In the genomic region with DNA sequence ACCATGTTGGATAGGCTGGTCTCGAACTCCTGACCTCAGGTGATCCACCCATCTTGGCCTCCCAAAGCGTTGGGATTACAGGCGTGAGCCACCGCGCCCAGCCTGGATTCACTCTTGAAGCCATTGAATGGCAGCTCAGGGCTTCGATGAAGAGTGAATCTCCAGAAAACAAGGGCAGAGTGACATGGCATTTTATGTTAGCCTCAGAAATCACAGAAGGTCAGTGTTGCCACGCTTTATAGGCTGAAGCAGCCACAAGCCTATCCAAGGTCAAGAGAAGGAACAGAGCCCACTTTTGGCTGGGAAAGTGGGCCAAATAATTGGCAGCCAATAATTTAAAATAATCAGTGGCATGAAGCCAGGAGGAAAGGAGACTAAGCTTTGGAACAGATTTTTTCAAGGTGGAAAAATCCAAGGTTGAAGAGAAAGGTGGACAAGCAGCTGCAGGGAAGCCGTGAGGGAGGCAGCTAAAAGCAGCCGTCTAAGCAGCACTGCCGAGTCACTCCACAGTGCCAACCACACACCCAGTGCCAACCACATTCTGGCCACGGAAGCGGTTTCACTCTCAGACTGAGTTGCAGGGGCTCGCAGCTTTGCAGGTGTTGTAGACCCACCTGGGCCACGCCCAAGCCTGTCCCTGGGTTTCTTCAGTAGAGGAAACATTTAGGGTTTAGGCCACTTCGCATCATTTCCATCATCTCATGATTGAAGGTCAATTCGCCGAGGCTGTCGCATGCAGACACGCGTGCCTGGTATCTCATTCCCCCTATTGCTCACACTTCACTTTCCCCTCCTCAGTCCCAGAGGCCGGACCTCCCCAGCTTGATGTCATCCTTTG, we compare ENCODE assay signal across 12 cellular contexts. TPM values are rescaled to one million over a fixed set of nuclear protein-coding genes. Genes with fewer than 3 reads are reported as not detected.
DNase-seq lines count a peak whose midpoint lies in the region; ATAC-seq and TF ChIP-seq lines count a peak whose summit lies in the region.
"Had no signal": no experiment of that assay in that cellular context is flagged by ENCODE, and none has a peak within 500 bp of the region (broad histone marks: within the 10 kb centered on the region; RNA-seq: fewer than 3 reads in every experiment).

No MANE protein-coding gene starts in this region.

- no peak for TF ChIP-seq POLR2A in transverse colon (IDR thresholded peaks at IDR 0.05)

- intact Hi-C loops in transverse colon (cut with DNase I; ENCODE audit: low total_unique reads): no loop called here

- WGBS in transverse colon (ENCODE audit: low coverage in 1 of 2), 2 donors: 80 to 82% methylated on average over 13 to 21 of the region's 21 CpGs

- H3K9me3 ChIP-seq in transverse colon: no peaks in the 10 kb centered on the region
- H3K9me3 ChIP-seq: A549 had no signal

- no peak overlapping the region for H3K27ac Mint-ChIP-seq in activated T-helper 17 cell treated with anti-CD3 and anti-CD28 coated beads, Interleukin-2, amount 50 U/mL, for 72 hours
- H3K27ac Mint-ChIP-seq in nephron progenitor cell: peak overlapping the region; percentile 44
- H3K27ac Mint-ChIP-seq: dendritic cell treated with granulocyte-macrophage colony-stimulating factor and Interleukin-4, amounts not matched to agents 40 ng/mL and 50 ng/mL, for 4 days had no signal

- ATAC-seq in activated T-helper 17 cell treated with anti-CD3 and anti-CD28 coated beads, Interleukin-2, amount 50 U/mL, for 72 hours (replicated peaks): peak; percentile 94
- no peak for ATAC-seq in HG02938 (IDR thresholded peaks at IDR 0.05; ENCODE audit: unreplicated experiment)

- TF ChIP-seq CTCF in nephron progenitor cell (IDR thresholded peaks at IDR 0.05): no peak
- no peak for TF ChIP-seq CTCF in transverse colon (IDR thresholded peaks at IDR 0.05)

- H3K4me3 Mint-ChIP-seq in activated T-helper 17 cell treated with anti-CD3 and anti-CD28 coated beads, Interleukin-2, amount 50 U/mL, for 72 hours: no peak overlapping the region
- no peak overlapping the region for H3K4me3 Mint-ChIP-seq in nephron progenitor cell
- H3K4me3 Mint-ChIP-seq: dendritic cell treated with granulocyte-macrophage colony-stimulating factor and Interleukin-4, amounts not matched to agents 40 ng/mL and 50 ng/mL, for 4 days had no signal

- in situ Hi-C loops in transverse colon (cut with MboI; ENCODE audit: low pct_ligation_motif_present in 1 of 4, low pct_unique_long_range_greater_than_20kb in 1 of 4, low sequenced_read_pairs in 3 of 4): no loop called here

- no peak overlapping the region for H3K4me3 ChIP-seq in transverse colon
- H3K4me3 ChIP-seq: A549 had no signal

- no peaks in the 10 kb centered on the region for H3K4me1 ChIP-seq in transverse colon

- peaks cover 14% of the 10 kb centered on the region for H3K27me3 ChIP-seq in transverse colon

- TF ChIP-seq EP300 in transverse colon (IDR thresholded peaks at IDR 0.05; ENCODE audit: low read depth): no peak

- no peaks in the 10 kb centered on the region for H3K36me3 ChIP-seq in transverse colon

- H3K36me3 Mint-ChIP-seq in activated T-helper 17 cell treated with anti-CD3 and anti-CD28 coated beads, Interleukin-2, amount 50 U/mL, for 72 hours (ENCODE audit: low read depth): no peaks in the 10 kb centered on the region
- H3K36me3 Mint-ChIP-seq in nephron progenitor cell (ENCODE audit: low read depth): no peaks in the 10 kb centered on the region

- H3K9me3 Mint-ChIP-seq in activated T-helper 17 cell treated with anti-CD3 and anti-CD28 coated beads, Interleukin-2, amount 50 U/mL, for 72 hours: no peaks in the 10 kb centered on the region
- no peaks in the 10 kb centered on the region for H3K9me3 Mint-ChIP-seq in nephron progenitor cell
- H3K9me3 Mint-ChIP-seq: dendritic cell treated with granulocyte-macrophage colony-stimulating factor and Interleukin-4, amounts not matched to agents 40 ng/mL and 50 ng/mL, for 4 days had no signal

- no peak overlapping the region for H3K27ac ChIP-seq in transverse colon

- peak; percentile 32 for DNase-seq in NK-92 treated with Interleukin-12 subunit alpha and Interleukin-12 subunit beta, amount 100 ng/mL, for 24 hours (lab: John Stamatoyannopoulos, UW)
- DNase-seq in NK-92 (lab: John Stamatoyannopoulos, UW; ENCODE audit: unreplicated experiment) (no peak), nephron progenitor cell (no peak), transverse colon (peak; percentile 33), HT-29 (ENCODE audit: low spot score) (no peak), NOMO-1 treated with DMSO at 0.1 percent for 48 hours (lab: John Stamatoyannopoulos, UW; ENCODE audit: unreplicated experiment) (no peak)
- DNase-seq: HCEC 1CT had no signal

- no peaks in the 10 kb centered on the region for H3K27me3 Mint-ChIP-seq in activated T-helper 17 cell treated with anti-CD3 and anti-CD28 coated beads, Interleukin-2, amount 50 U/mL, for 72 hours
- peaks cover 13% of the 10 kb centered on the region for H3K27me3 Mint-ChIP-seq in nephron progenitor cell (ENCODE audit: low read depth, poor library complexity)

- H3K4me1 Mint-ChIP-seq in activated T-helper 17 cell treated with anti-CD3 and anti-CD28 coated beads, Interleukin-2, amount 50 U/mL, for 72 hours: peaks cover 16% of the 10 kb centered on the region
- H3K4me1 Mint-ChIP-seq in nephron progenitor cell: peaks cover 8% of the 10 kb centered on the region

RNA-seq across cellular contexts. Expression of a gene that starts 17.4 kb away (rescaled TPM):
- not detected for total RNA-seq in activated T-helper 17 cell treated with anti-CD3 and anti-CD28 coated beads, Interleukin-2, amount 50 U/mL, for 72 hours
- not detected for total RNA-seq in transverse colon
- not detected in 2 replicates for total RNA-seq in HT-29 (2014; rRNA removed; shearing (Covaris generic))
- total RNA-seq: osteoblast had no signal

RNA-seq across cellular contexts. Expression of a gene that starts 30.5 kb away (rescaled TPM):
- not detected for total RNA-seq in activated T-helper 17 cell treated with anti-CD3 and anti-CD28 coated beads, Interleukin-2, amount 50 U/mL, for 72 hours
- not detected for total RNA-seq in transverse colon
- total RNA-seq in HT-29 (2014; rRNA removed; shearing (Covaris generic)): not detected in 2 replicates
- total RNA-seq: osteoblast had no signal

RNA-seq across cellular contexts. Expression of a gene that starts 56.1 kb away (rescaled TPM):
- 10 to 100 TPM; 52.9 to 66.4 TPM for total RNA-seq in activated T-helper 17 cell treated with anti-CD3 and anti-CD28 coated beads, Interleukin-2, amount 50 U/mL, for 72 hours
- 10 to 100 TPM; 42.7 to 88.3 (median 54.3) TPM for total RNA-seq in transverse colon
- total RNA-seq in HT-29 (2014; rRNA removed; shearing (Covaris generic)): 150 and 154 TPM in 2 replicates

RNA-seq across cellular contexts. Expression of a gene that starts 57.7 kb away (rescaled TPM):
- total RNA-seq in activated T-helper 17 cell treated with anti-CD3 and anti-CD28 coated beads, Interleukin-2, amount 50 U/mL, for 72 hours: 10 to 100 TPM; 20.4 to 32.9 TPM
- 10 to 100 TPM in 2 of 4 donors, 1 to 10 TPM in 2; 1.9 to 18.6 (median 9.8) TPM for total RNA-seq in transverse colon
- total RNA-seq in HT-29 (2014; rRNA removed; shearing (Covaris generic)): 11.3 and 11.9 TPM in 2 replicates

RNA-seq across cellular contexts. Expression of a gene that starts 57.7 kb away (rescaled TPM):
- total RNA-seq in activated T-helper 17 cell treated with anti-CD3 and anti-CD28 coated beads, Interleukin-2, amount 50 U/mL, for 72 hours: 1 to 10 TPM; 6.5 to 7.0 TPM
- 10 to 100 TPM in 2 of 4 donors, 1 to 10 TPM in 2; 5.7 to 17.9 (median 11.7) TPM for total RNA-seq in transverse colon
- total RNA-seq in HT-29 (2014; rRNA removed; shearing (Covaris generic)): 5.0 and 5.4 TPM in 2 replicates

Comparison
In these comparisons a context has a peak if more than half of its experiments do, and no peak if none do; other contexts are left out.
1. DNase-seq: peak in NK-92 treated with Interleukin-12 subunit alpha and Interleukin-12 subunit beta, amount 100 ng/mL, for 24 hours (single experiment) and transverse colon (single experiment); none in NK-92 (single experiment), nephron progenitor cell (single experiment), HT-29 (single experiment) and NOMO-1 treated with DMSO at 0.1 percent for 48 hours (single experiment).